1 cellular context compared by ENCODE assay signal in genomic region chr10:5234106-5234877, GRCh38.
TF ChIP-seq lines count a peak whose summit lies in the region.

No MANE protein-coding gene starts in this region.

TF ChIP-seq in HepG2, 621 proteins besides CTCF, POLR2A, EP300 and RAD21 (continued from another document and continues in another):
- TF ChIP-seq TFE3 (CRISPR knock-in tag; IDR thresholded peaks at IDR 0.05) (peak; percentile 58), HMGA1 (CRISPR knock-in tag; conservative IDR thresholded peaks at IDR 0.05) (no peak), SCMH1 (CRISPR knock-in tag; IDR thresholded peaks at IDR 0.05; ENCODE audit: borderline replicate concordance) (no peak), ZBTB10 (CRISPR knock-in tag; IDR thresholded peaks at IDR 0.05; ENCODE audit: borderline replicate concordance) (no peak), ZBTB14 (CRISPR knock-in tag; IDR thresholded peaks at IDR 0.05) (no peak), DR1 (CRISPR knock-in tag; IDR thresholded peaks at IDR 0.05) (no peak), CREBL2 (CRISPR knock-in tag; IDR thresholded peaks at IDR 0.05; ENCODE audit: borderline replicate concordance) (no peak), SUZ12 (IDR thresholded peaks at IDR 0.05; ENCODE audit: low read depth, low read length) (no peak), REST (IDR thresholded peaks at IDR 0.05; ENCODE audit: borderline replicate concordance in 1 of 2, low read depth in 1 of 2, low read length in 2 of 2) (no peak), HHEX (CRISPR knock-in tag; IDR thresholded peaks at IDR 0.05) (no peak), DMAP1 (CRISPR knock-in tag; IDR thresholded peaks at IDR 0.05) (no peak), SNRNP70 (IDR thresholded peaks at IDR 0.05; ENCODE audit: low read depth, low read length) (no peak), ZNF282 (IDR thresholded peaks at IDR 0.05; ENCODE audit: partially characterized antibody) (no peak), ZNF609 (CRISPR knock-in tag; IDR thresholded peaks at IDR 0.05; ENCODE audit: borderline replicate concordance) (0 out of 2 replicates have a peak, but pooled peaks have one; percentile 19), KDM1A (CRISPR knock-in tag; IDR thresholded peaks at IDR 0.05) (peak; percentile 38; the same call in 1 of the 2 replicates), SNAPC4 (CRISPR knock-in tag; IDR thresholded peaks at IDR 0.05) (no peak), ATF4 (CRISPR knock-in tag; IDR thresholded peaks at IDR 0.05) (peak in 1 of 2 experiments; percentile 94; a peak in 2 of 4 replicates), RXRB (CRISPR knock-in tag; IDR thresholded peaks at IDR 0.05; ENCODE audit: borderline replicate concordance) (peak; percentile 66; the same call in 1 of the 2 replicates), ERF (CRISPR knock-in tag; IDR thresholded peaks at IDR 0.05) (peak; percentile 74), ZNF660 (CRISPR knock-in tag; IDR thresholded peaks at IDR 0.05; ENCODE audit: borderline replicate concordance, low read depth) (no peak), ZNF296 (CRISPR knock-in tag; conservative IDR thresholded peaks at IDR 0.05) (no peak), ZNF382 (CRISPR knock-in tag; IDR thresholded peaks at IDR 0.05; ENCODE audit: borderline replicate concordance) (no peak), CSRNP2 (CRISPR knock-in tag; conservative IDR thresholded peaks at IDR 0.05; ENCODE audit: low read depth) (no peak), SNAI1 (CRISPR knock-in tag; IDR thresholded peaks at IDR 0.05; ENCODE audit: borderline replicate concordance) (no peak), ZNF205 (CRISPR knock-in tag; IDR thresholded peaks at IDR 0.05) (0 out of 2 replicates have a peak, but pooled peaks have one; percentile 59), PHF5A (CRISPR knock-in tag; IDR thresholded peaks at IDR 0.05; ENCODE audit: low read depth, unreplicated experiment) (no peak), ZNF83 (CRISPR knock-in tag; IDR thresholded peaks at IDR 0.05; ENCODE audit: borderline replicate concordance) (no peak), MYNN (CRISPR knock-in tag; IDR thresholded peaks at IDR 0.05; ENCODE audit: low read depth) (no peak), CBFB (CRISPR knock-in tag; IDR thresholded peaks at IDR 0.05) (peak; percentile 17; the same call in 1 of the 2 replicates), SMC3 (IDR thresholded peaks at IDR 0.05; ENCODE audit: low read length) (peak; percentile 47; the same call in 1 of the 2 replicates), ZIK1 (CRISPR knock-in tag; IDR thresholded peaks at IDR 0.05; ENCODE audit: borderline replicate concordance, low read depth) (no peak)
